Comparison of ENCODE assay signal across 5 cellular contexts in genomic region chr12:111706145-111706544, GRCh38.
"Had no signal": no experiment of that assay in that cellular context is flagged by ENCODE, and none has a peak within 500 bp of the region (broad histone marks: within the 10 kb centered on the region; RNA-seq: fewer than 3 reads in every experiment).

No MANE protein-coding gene starts in this region.

- H3K4me1 ChIP-seq: HAP-1 had no signal

- H3K27ac ChIP-seq: GM23248 had no signal

- H3K4me3 ChIP-seq: GM23248, HAP-1 had no signal

- ATAC-seq: HCT116 had no signal

- H3K9ac ChIP-seq: GM23248 had no signal

- H2AFZ ChIP-seq: GM23248 had no signal

- H3K9me3 ChIP-seq: HAP-1 had no signal

- DNase-seq: GM23248, GOT3, H7 had no signal
